30 cellular contexts compared by ENCODE assay signal in the genomic region with DNA sequence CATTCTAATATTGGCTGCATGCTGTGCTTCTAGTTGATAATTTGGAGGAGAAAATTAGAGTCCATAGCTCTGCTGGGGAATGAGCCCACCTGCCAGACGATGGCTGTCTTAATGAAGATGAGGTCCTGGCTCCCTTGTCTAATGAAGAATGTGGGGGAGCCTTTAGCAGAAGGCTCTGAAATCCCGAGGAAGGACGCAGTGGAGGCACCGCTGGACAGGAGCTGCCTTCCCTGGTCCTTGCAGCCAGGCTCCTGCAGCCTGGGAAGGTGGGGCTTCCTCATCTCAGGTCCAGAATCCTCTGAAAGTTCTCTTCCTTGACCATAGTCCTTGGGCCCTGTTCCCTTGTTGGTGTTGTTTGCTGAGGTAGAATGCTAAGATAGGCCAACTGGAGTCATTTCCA.
DNase-seq lines count a peak whose midpoint lies in the region; ATAC-seq, FAIRE-seq and TF ChIP-seq lines count a peak whose summit lies in the region.
"Had no signal": no experiment of that assay in that cellular context is flagged by ENCODE, and none has a peak within 500 bp of the region (broad histone marks: within the 10 kb centered on the region; RNA-seq: fewer than 3 reads in every experiment).

No MANE protein-coding gene starts in this region.

- H3K4me3 Mint-ChIP-seq in astrocyte (ENCODE audit: unreplicated experiment): no peak overlapping the region
- H3K4me3 Mint-ChIP-seq: activated CD8-positive, alpha-beta T cell treated with anti-CD3 and anti-CD28 coated beads for 36 hours; activated naive CD8-positive, alpha-beta T cell; endodermal cell; stimulated activated naive B cell treated with anti-CD40 and anti-IgM and Interleukin-4, amounts not matched to agents 10 μg/mL and 1 μg/mL and 100 μg/mL, for 72 hours; T-helper 17 cell had no signal

- peak overlapping the region; percentile 18 for H3K27ac Mint-ChIP-seq in astrocyte (ENCODE audit: unreplicated experiment)
- H3K27ac Mint-ChIP-seq: activated CD8-positive, alpha-beta T cell treated with anti-CD3 and anti-CD28 coated beads for 36 hours; activated naive CD8-positive, alpha-beta T cell; CD4-positive, alpha-beta memory T cell; endodermal cell; naive thymus-derived CD4-positive, alpha-beta T cell; stimulated activated naive B cell treated with anti-CD40 and anti-IgM and Interleukin-4, amounts not matched to agents 10 μg/mL and 1 μg/mL and 100 μg/mL, for 72 hours; T-helper 17 cell had no signal

- H4K20me1 ChIP-seq in IMR-90 (ENCODE audit: insufficient read depth, low read length): peaks cover 52% of the 10 kb centered on the region
- H4K20me1 ChIP-seq in astrocyte (ENCODE audit: insufficient read depth, low read length): peaks cover 58% of the 10 kb centered on the region
- peaks cover 49% of the 10 kb centered on the region for H4K20me1 ChIP-seq in osteoblast (ENCODE audit: insufficient read depth, low read length)
- peaks cover 96% of the 10 kb centered on the region for H4K20me1 ChIP-seq in smooth muscle cell (ENCODE audit: low read depth)

- TF ChIP-seq POLR2A in IMR-90 (IDR thresholded peaks at IDR 0.05; ENCODE audit: low read depth, low read length) (no peak), suprapubic skin (IDR thresholded peaks at IDR 0.05) (no peak)

- peaks cover 5% of the 10 kb centered on the region for H3K4me1 ChIP-seq in IMR-90 (ENCODE audit: control insufficient read depth, insufficient read depth, low read length)
- peaks cover 5% of the 10 kb centered on the region for H3K4me1 ChIP-seq in astrocyte (ENCODE audit: insufficient read depth, low read length)
- H3K4me1 ChIP-seq in osteoblast (ENCODE audit: insufficient read depth, low read length): peaks cover 7% of the 10 kb centered on the region
- peaks cover 27% of the 10 kb centered on the region for H3K4me1 ChIP-seq in suprapubic skin
- H3K4me1 ChIP-seq in mucosa of descending colon (ENCODE audit: low read depth): peaks cover 27% of the 10 kb centered on the region
- H3K4me1 ChIP-seq in smooth muscle cell (ENCODE audit: low read depth): peaks cover 8% of the 10 kb centered on the region
- H3K4me1 ChIP-seq: ascending aorta, pancreas had no signal

- H3K9me3 Mint-ChIP-seq in astrocyte (ENCODE audit: unreplicated experiment): no peaks in the 10 kb centered on the region
- H3K9me3 Mint-ChIP-seq: activated CD8-positive, alpha-beta T cell treated with anti-CD3 and anti-CD28 coated beads for 36 hours; CD4-positive, alpha-beta memory T cell; naive thymus-derived CD4-positive, alpha-beta T cell; stimulated activated naive B cell treated with anti-CD40 and anti-IgM and Interleukin-4, amounts not matched to agents 10 μg/mL and 1 μg/mL and 100 μg/mL, for 72 hours had no signal

- dilution Hi-C loops in IMR-90 (cut with HindIII; ENCODE audit: low sequenced_read_pairs, unreplicated experiment): no loop called here

- TF ChIP-seq RAD21 in IMR-90 (IDR thresholded peaks at IDR 0.05; ENCODE audit: low read length): no peak

- no peak overlapping the region for H3K23ac ChIP-seq in IMR-90 (ENCODE audit: low read depth, low read length)

- H4K91ac ChIP-seq in IMR-90 (ENCODE audit: insufficient read depth, low read depth, low read length): 0 out of 2 replicates have a peak overlapping the region, but pooled peaks have one; percentile 2

- intact Hi-C loops in IMR-90 (cut with micrococcal nuclease): no loop called here
- intact Hi-C loops in mucosa of descending colon (cut with DNase I, micrococcal nuclease): no loop called here

- FAIRE-seq in astrocyte (lab: Jason Lieb, UNC): no peak
- FAIRE-seq: GM12891, pancreas had no signal

- 0 out of 2 replicates have a peak overlapping the region, but pooled peaks have one; percentile 4 for H2BK20ac ChIP-seq in IMR-90 (ENCODE audit: low read depth, low read length)

- peaks cover 3% of the 10 kb centered on the region for H3F3A ChIP-seq in smooth muscle cell (ENCODE audit: low read depth)

- H4K5ac ChIP-seq in IMR-90 (ENCODE audit: low read depth, low read length): no peak overlapping the region

- peaks cover 1% of the 10 kb centered on the region for H3K36me3 Mint-ChIP-seq in astrocyte (ENCODE audit: low read depth, unreplicated experiment)
- H3K36me3 Mint-ChIP-seq: activated naive CD8-positive, alpha-beta T cell; CD4-positive, alpha-beta memory T cell; naive thymus-derived CD4-positive, alpha-beta T cell; stimulated activated naive B cell treated with anti-CD40 and anti-IgM and Interleukin-4, amounts not matched to agents 10 μg/mL and 1 μg/mL and 100 μg/mL, for 72 hours had no signal

- H2AFZ ChIP-seq in IMR-90 (replicated peaks; ENCODE audit: low read length, poor library complexity) (no peak overlapping the region), astrocyte (ENCODE audit: low read depth, low read length) (no peak overlapping the region), osteoblast (ENCODE audit: low read length) (no peak overlapping the region), smooth muscle cell (ENCODE audit: low read depth) (no peak overlapping the region)

- H2BK15ac ChIP-seq in IMR-90 (ENCODE audit: low read depth, low read length): no peak overlapping the region

- no peak for TF ChIP-seq CTCF in IMR-90 (conservative IDR thresholded peaks at IDR 0.05; ENCODE audit: low read depth, low read length)
- no peak for TF ChIP-seq CTCF in astrocyte (IDR thresholded peaks at IDR 0.05; ENCODE audit: insufficient read depth, low read depth, low read length)
- no peak for TF ChIP-seq CTCF in osteoblast (IDR thresholded peaks at IDR 0.05; ENCODE audit: extremely low read depth, low read depth, low read length)
- no peak for TF ChIP-seq CTCF in suprapubic skin (IDR thresholded peaks at IDR 0.05)
- no peak for TF ChIP-seq CTCF in mucosa of descending colon (IDR thresholded peaks at IDR 0.05)
- TF ChIP-seq CTCF in smooth muscle cell (IDR thresholded peaks at IDR 0.05; ENCODE audit: borderline replicate concordance, insufficient read depth, poor library complexity, severe bottlenecking): no peak

- no peak overlapping the region for H3K18ac ChIP-seq in IMR-90 (ENCODE audit: low read depth, low read length)

- H3K36me3 ChIP-seq in IMR-90 (ENCODE audit: control insufficient read depth, insufficient read depth, low read length) (no peaks in the 10 kb centered on the region), astrocyte (ENCODE audit: insufficient read depth, low read length) (no peaks in the 10 kb centered on the region), osteoblast (ENCODE audit: insufficient read depth, low read length) (no peaks in the 10 kb centered on the region), suprapubic skin (no peaks in the 10 kb centered on the region), mucosa of descending colon (ENCODE audit: low read depth) (no peaks in the 10 kb centered on the region), smooth muscle cell (ENCODE audit: low read depth) (no peaks in the 10 kb centered on the region)
- H3K36me3 ChIP-seq: ascending aorta, esophagus squamous epithelium, gastroesophageal sphincter, pancreas, right atrium auricular region, thoracic aorta had no signal

- POLR2A ChIA-PET in IMR-90 (lab: Charles Lee; ENCODE audit: unreplicated experiment): no interaction called here

- H3K27ac ChIP-seq in IMR-90 (ENCODE audit: insufficient read depth, low read length): no peak overlapping the region
- H3K27ac ChIP-seq in astrocyte (ENCODE audit: low read depth, low read length): no peak overlapping the region
- H3K27ac ChIP-seq in osteoblast (ENCODE audit: low read depth, low read length): peak overlapping the region; percentile 67
- peak overlapping the region; percentile 67 for H3K27ac ChIP-seq in suprapubic skin
- no peak overlapping the region for H3K27ac ChIP-seq in smooth muscle cell (ENCODE audit: low read depth)
- H3K27ac ChIP-seq: pancreas had no signal

- H3K79me1 ChIP-seq in IMR-90 (ENCODE audit: low read depth in 1 of 2, low read length in 2 of 2): peaks cover 33 to 52% of the 10 kb centered on the region in 2 experiments

- no peak for TF ChIP-seq EP300 in suprapubic skin (IDR thresholded peaks at IDR 0.05)

- H3K4me2 ChIP-seq in IMR-90 (ENCODE audit: low read depth, low read length) (no peak overlapping the region), astrocyte (ENCODE audit: low read length) (no peak overlapping the region), osteoblast (ENCODE audit: insufficient read depth, low read length) (no peak overlapping the region), smooth muscle cell (no peak overlapping the region)

- no peak for DNase-seq in IMR-90
- DNase-seq in astrocyte (ENCODE audit: low read depth): no peak
- no peak for DNase-seq in osteoblast (ENCODE audit: insufficient read length, low spot score, missing footprints)
- DNase-seq in suprapubic skin (ENCODE audit: low spot score in 2 of 2): no peak
- no peak for DNase-seq in mucosa of descending colon
- DNase-seq in stimulated activated CD4-positive, alpha-beta T cell treated with anti-CD3 and anti-CD28 coated beads, Interleukin-1b, Interleukin-23, amount 100 ng/mL, for 48 hours: no peak
- DNase-seq in smooth muscle cell (lab: John Stamatoyannopoulos, UW; ENCODE audit: unreplicated experiment): no peak
- DNase-seq: activated CD8-positive, alpha-beta T cell treated with anti-CD3 and anti-CD28 coated beads for 36 hours; caudate nucleus; CD4-positive, alpha-beta memory T cell; DMS 273 treated with DMSO at 0.1 percent for 48 hours; endodermal cell; esophagus squamous epithelium; naive thymus-derived CD4-positive, alpha-beta T cell; NCI-H1105 treated with DMSO at 0.1 percent for 48 hours; NCI-H2081 treated with DMSO at 0.1 percent for 48 hours; NCI-H226; NCI-H774; pancreas; stimulated activated CD4-positive, alpha-beta T cell treated with anti-CD3 and anti-CD28 coated beads, Interleukin-12 subunit alpha, Interleukin-12 subunit beta, amount 100 ng/mL, for 4 hours; stimulated activated CD4-positive, alpha-beta T cell treated with anti-CD3 and anti-CD28 coated beads, Interleukin-4, amount 100 ng/mL, for 24 hours; stimulated activated naive B cell treated with anti-CD40 and anti-IgM and Interleukin-4, amounts not matched to agents 10 μg/mL and 1 μg/mL and 100 μg/mL, for 72 hours; T-helper 17 cell had no signal

- H2AK9ac ChIP-seq in IMR-90 (replicated peaks; ENCODE audit: low read depth, low read length, poor library complexity): no peak overlapping the region

- H2BK5ac ChIP-seq in IMR-90 (ENCODE audit: low read depth, low read length, poor library complexity, severe bottlenecking): no peak overlapping the region

- BruUV-seq in IMR-90 (replicated peaks; lab: Mats Ljungman, UMichigan): no TSS peak

- no peak overlapping the region for H2BK120ac ChIP-seq in IMR-90 (ENCODE audit: low read depth, low read length)

- H3K56ac ChIP-seq in IMR-90 (ENCODE audit: extremely low read depth, insufficient read depth, low read length): no peak overlapping the region

- H3K27me3 ChIP-seq in IMR-90 (ENCODE audit: control insufficient read depth, insufficient read depth, low read length) (no peaks in the 10 kb centered on the region), astrocyte (ENCODE audit: insufficient read depth, low read length) (no peaks in the 10 kb centered on the region), osteoblast (ENCODE audit: insufficient read depth, low read length) (no peaks in the 10 kb centered on the region), suprapubic skin (no peaks in the 10 kb centered on the region), smooth muscle cell (ENCODE audit: low read depth) (no peaks in the 10 kb centered on the region)
- H3K27me3 ChIP-seq: ascending aorta, esophagus squamous epithelium, gastroesophageal sphincter, pancreas, right atrium auricular region had no signal

- ATAC-seq in IMR-90 (ENCODE audit: low read depth) (no peak), mucosa of descending colon (no peak), HG03520 (IDR thresholded peaks at IDR 0.05; ENCODE audit: unreplicated experiment) (no peak)
- ATAC-seq: activated CD8-positive, alpha-beta T cell treated with anti-CD3 and anti-CD28 coated beads for 36 hours; naive thymus-derived CD4-positive, alpha-beta T cell; stimulated activated naive B cell treated with anti-CD40 and anti-IgM and Interleukin-4, amounts not matched to agents 10 μg/mL and 1 μg/mL and 100 μg/mL, for 72 hours; T-helper 17 cell had no signal

- no peak overlapping the region for H2AK5ac ChIP-seq in IMR-90 (ENCODE audit: low read depth, low read length)

- H3K9ac ChIP-seq in IMR-90 (ENCODE audit: low read depth, low read length) (no peak overlapping the region), astrocyte (ENCODE audit: low read length) (no peak overlapping the region), smooth muscle cell (ENCODE audit: low read depth) (no peak overlapping the region)

- H3K4me1 Mint-ChIP-seq in astrocyte (ENCODE audit: low read depth, unreplicated experiment): peaks cover 11% of the 10 kb centered on the region
- H3K4me1 Mint-ChIP-seq: stimulated activated naive B cell treated with anti-CD40 and anti-IgM and Interleukin-4, amounts not matched to agents 10 μg/mL and 1 μg/mL and 100 μg/mL, for 72 hours had no signal

- no peaks in the 10 kb centered on the region for H3K9me3 ChIP-seq in IMR-90 (ENCODE audit: control insufficient read depth, insufficient read depth, low read length)
- no peaks in the 10 kb centered on the region for H3K9me3 ChIP-seq in astrocyte (ENCODE audit: insufficient read depth, low read depth, low read length)
- H3K9me3 ChIP-seq in osteoblast (ENCODE audit: low read depth, low read length): no peaks in the 10 kb centered on the region
- no peaks in the 10 kb centered on the region for H3K9me3 ChIP-seq in suprapubic skin
- no peaks in the 10 kb centered on the region for H3K9me3 ChIP-seq in mucosa of descending colon
- no peaks in the 10 kb centered on the region for H3K9me3 ChIP-seq in smooth muscle cell (replicated peaks; ENCODE audit: low read depth)
- H3K9me3 ChIP-seq: ascending aorta, esophagus squamous epithelium, gastroesophageal sphincter, pancreas, right atrium auricular region, thoracic aorta had no signal

- in situ Hi-C loops in IMR-90 (cut with MboI; ENCODE audit: low sequenced_read_pairs): no loop called here

- CTCF ChIA-PET in IMR-90 (lab: Yijun Ruan, JAX): no interaction called here

- H4K8ac ChIP-seq in IMR-90 (ENCODE audit: low read depth in 2 of 2, low read length in 2 of 2): no peak overlapping the region

- no peak overlapping the region for H3K4ac ChIP-seq in IMR-90 (ENCODE audit: low read depth, low read length)

- WGBS in IMR-90 (ENCODE audit: extremely low coverage in 2 of 2, insufficient read length in 1 of 2), 2 experiments: no CpG with 5 or more reads among the region's 4 CpGs
- 88% methylated on average over 4 of the region's 4 CpGs for WGBS in suprapubic skin
- 88% methylated on average over 4 of the region's 4 CpGs for WGBS in smooth muscle cell (ENCODE audit: low lambda C conversion rate)

- no peak overlapping the region for H3K14ac ChIP-seq in IMR-90 (replicated peaks; ENCODE audit: low read depth, low read length)

- no peaks in the 10 kb centered on the region for H3K27me3 Mint-ChIP-seq in astrocyte (ENCODE audit: low read depth, unreplicated experiment)
- H3K27me3 Mint-ChIP-seq: activated naive CD8-positive, alpha-beta T cell; CD4-positive, alpha-beta memory T cell had no signal

- peaks cover 7% of the 10 kb centered on the region for H3K9me1 ChIP-seq in IMR-90 (ENCODE audit: insufficient read depth, low read length)

- peaks cover 2% of the 10 kb centered on the region for H3K79me2 ChIP-seq in astrocyte (ENCODE audit: insufficient read depth, low read length)
- H3K79me2 ChIP-seq in osteoblast (ENCODE audit: insufficient read depth, low read length): peaks cover 67% of the 10 kb centered on the region
- peaks cover 26% of the 10 kb centered on the region for H3K79me2 ChIP-seq in smooth muscle cell (ENCODE audit: low read depth)

- H3K4me3 ChIP-seq in IMR-90 (ENCODE audit: insufficient read depth, low read depth, low read length) (no peak overlapping the region), astrocyte (ENCODE audit: insufficient read depth, low read depth, low read length) (no peak overlapping the region), osteoblast (ENCODE audit: insufficient read depth, low read length) (no peak overlapping the region), suprapubic skin (no peak overlapping the region), mucosa of descending colon (no peak overlapping the region), smooth muscle cell (no peak overlapping the region)
- H3K4me3 ChIP-seq: ascending aorta, esophagus squamous epithelium, gastroesophageal sphincter, pancreas, right atrium auricular region, thoracic aorta had no signal

Comparison
In these comparisons a context has a peak if more than half of its experiments do, and no peak if none do; other contexts are left out.
1. H3K27ac ChIP-seq: peak in osteoblast (single experiment) and suprapubic skin (single experiment); none in IMR-90 (single experiment), astrocyte (single experiment) and smooth muscle cell (single experiment).